ENCODE assay signal across 27 cellular contexts in genomic region chr4:68683034-68683433, GRCh38. TPM values are rescaled to one million over a fixed set of nuclear protein-coding genes. Genes with fewer than 3 reads are reported as not detected.
DNase-seq lines count a peak whose midpoint lies in the region; ATAC-seq, FAIRE-seq and TF ChIP-seq lines count a peak whose summit lies in the region.
"Had no signal": no experiment of that assay in that cellular context is flagged by ENCODE, and none has a peak within 500 bp of the region (broad histone marks: within the 10 kb centered on the region; RNA-seq: fewer than 3 reads in every experiment).

No MANE protein-coding gene starts in this region.

- DNase-seq in NCI-H1417 (lab: John Stamatoyannopoulos, UW), result peak in 2 of 3 experiments; percentile 9 to 43
- no peak for DNase-seq in NCI-H1417 treated with DMSO at 0.1 percent for 48 hours (lab: John Stamatoyannopoulos, UW)
- no peak for DNase-seq in HepG2 (ENCODE audit: low spot score)
- no peak for DNase-seq in right lobe of liver
- DNase-seq in bronchial epithelial cell (ENCODE audit: low read depth), result no peak
- DNase-seq in activated T-helper 1 cell treated with anti-CD3 and anti-CD28 coated beads, Interleukin-12 subunit alpha, Interleukin-12 subunit beta, Interleukin-2, Interleukin-4 antibody, amounts not matched to agents 30 ng/mL and 10 ng/mL and 1 ng/mL, durations not matched to agents 14 hours and 24 hours and 36 hours (ENCODE audit: low spot score), result no peak
- DNase-seq in OCI-LY7 (ENCODE audit: low spot score), result no peak
- DNase-seq: 8988T; ACHN; AML-193; BE2C; Calu3; CD4-positive, alpha-beta T cell; CD8-positive, alpha-beta memory T cell; COR-L47; DMS79; EL; GDM1; GM23248; H7; HCEC 1CT had no signal

- H3K9me3 ChIP-seq in HepG2 (ENCODE audit: low read length) (no peaks in the 10 kb centered on the region; the same call in 1 of the 2 replicates), right lobe of liver (no peaks in the 10 kb centered on the region), OCI-LY7 (ENCODE audit: low read length) (no peaks in the 10 kb centered on the region)
- H3K9me3 ChIP-seq: A549, BE2C had no signal

- H2AFZ ChIP-seq in HepG2 (ENCODE audit: low read length) (no peak overlapping the region), OCI-LY7 (ENCODE audit: low read length) (no peak overlapping the region)
- H2AFZ ChIP-seq: GM23248 had no signal

- TF ChIP-seq CTCF in HepG2 (CRISPR knock-in tag; IDR thresholded peaks at IDR 0.05) (no peak), right lobe of liver (IDR thresholded peaks at IDR 0.05) (no peak), bronchial epithelial cell (IDR thresholded peaks at IDR 0.05; ENCODE audit: insufficient read depth, low read length, severe bottlenecking) (no peak), OCI-LY7 (conservative IDR thresholded peaks at IDR 0.05; ENCODE audit: low read length) (no peak)

- no peaks in the 10 kb centered on the region for H3K9me2 ChIP-seq in OCI-LY7 (ENCODE audit: insufficient read depth, low read length)

- intact Hi-C loops in HepG2 (cut with micrococcal nuclease; ENCODE audit: unreplicated experiment) (no loop called here), right lobe of liver (cut with DNase I) (no loop called here), OCI-LY7 (cut with micrococcal nuclease; ENCODE audit: unreplicated experiment) (no loop called here)
- intact Hi-C loops in activated T-helper 1 cell treated with anti-CD3 and anti-CD28 coated beads, Interleukin-12 subunit alpha, Interleukin-12 subunit beta, Interleukin-2, Interleukin-4 antibody, amounts not matched to agents 30 ng/mL and 10 ng/mL and 1 ng/mL, durations not matched to agents 14 hours and 24 hours and 36 hours (cut with micrococcal nuclease), result no loop called here

- H3K9me3 Mint-ChIP-seq in activated T-helper 1 cell treated with anti-CD3 and anti-CD28 coated beads, Interleukin-12 subunit alpha, Interleukin-12 subunit beta, Interleukin-2, Interleukin-4 antibody, amounts not matched to agents 30 ng/mL and 10 ng/mL and 1 ng/mL, durations not matched to agents 14 hours and 24 hours and 36 hours, result peaks cover 5% of the 10 kb centered on the region
- H3K9me3 Mint-ChIP-seq: CD4-positive, alpha-beta T cell had no signal

- no peaks in the 10 kb centered on the region for H3K27me3 Mint-ChIP-seq in activated T-helper 1 cell treated with anti-CD3 and anti-CD28 coated beads, Interleukin-12 subunit alpha, Interleukin-12 subunit beta, Interleukin-2, Interleukin-4 antibody, amounts not matched to agents 30 ng/mL and 10 ng/mL and 1 ng/mL, durations not matched to agents 14 hours and 24 hours and 36 hours (ENCODE audit: insufficient read depth)

- H3K27ac Mint-ChIP-seq in activated T-helper 1 cell treated with anti-CD3 and anti-CD28 coated beads, Interleukin-12 subunit alpha, Interleukin-12 subunit beta, Interleukin-2, Interleukin-4 antibody, amounts not matched to agents 30 ng/mL and 10 ng/mL and 1 ng/mL, durations not matched to agents 14 hours and 24 hours and 36 hours, result no peak overlapping the region
- H3K27ac Mint-ChIP-seq: CD14-positive monocyte; CD4-positive, alpha-beta T cell; CD8-positive, alpha-beta memory T cell had no signal

- H3K36me3 ChIP-seq in HepG2 (replicated peaks in 1 of 2; ENCODE audit: control insufficient read depth in 1 of 2, insufficient read depth in 2 of 2, low read length in 2 of 2), result no peaks in the 10 kb centered on the region
- no peaks in the 10 kb centered on the region for H3K36me3 ChIP-seq in right lobe of liver
- no peaks in the 10 kb centered on the region for H3K36me3 ChIP-seq in bronchial epithelial cell (ENCODE audit: control insufficient read depth, insufficient read depth, low read length)
- H3K36me3 ChIP-seq in OCI-LY7 (ENCODE audit: insufficient read depth, low read length), result no peaks in the 10 kb centered on the region
- H3K36me3 ChIP-seq: BE2C; BLaER1 treated with 17β-estradiol and CSF1 and Interleukin-3, amounts not matched to agents 10 nM and 100 nM had no signal

- no peak for TF ChIP-seq RAD21 in HepG2 (CRISPR knock-in tag; IDR thresholded peaks at IDR 0.05)

- POLR2A ChIA-PET in HepG2 (lab: Yijun Ruan, JAX), result interaction anchor here (1.6 kb wide), 1 partner anchor 26 kb away, joined by 3 read pairs; no protein-coding TSS in a partner anchor
- POLR2A ChIA-PET in OCI-LY7 (lab: Charles Lee), result no interaction called here

- H4K20me1 ChIP-seq in HepG2 (ENCODE audit: insufficient read depth, low read length) (no peaks in the 10 kb centered on the region), OCI-LY7 (ENCODE audit: insufficient read depth, low read length) (no peaks in the 10 kb centered on the region)
- H4K20me1 ChIP-seq: BLaER1 treated with 17β-estradiol and CSF1 and Interleukin-3, amounts not matched to agents 10 nM and 100 nM had no signal

- in situ Hi-C loops in HepG2 (cut with HindIII; ENCODE audit: extremely low pct_ligation_motif_present, low pct_unique_long_range_greater_than_20kb), result no loop called here

- no peak for TF ChIP-seq EP300 in HepG2 (IDR thresholded peaks at IDR 0.05; ENCODE audit: low read depth in 2 of 2, low read length in 2 of 2)
- TF ChIP-seq EP300 in HepG2 (CRISPR knock-in tag; IDR thresholded peaks at IDR 0.05; ENCODE audit: borderline replicate concordance), result no peak

- H3K4me1 ChIP-seq in HepG2 (ENCODE audit: insufficient read depth, low read length), result peaks cover 7% of the 10 kb centered on the region
- no peaks in the 10 kb centered on the region for H3K4me1 ChIP-seq in right lobe of liver
- H3K4me1 ChIP-seq in OCI-LY7 (ENCODE audit: insufficient read depth, low read length, poor library complexity, severe bottlenecking), result no peaks in the 10 kb centered on the region
- H3K4me1 ChIP-seq: A549; BE2C; BLaER1 treated with 17β-estradiol and CSF1 and Interleukin-3, amounts not matched to agents 10 nM and 100 nM had no signal

- no peak overlapping the region for H3K9ac ChIP-seq in HepG2 (ENCODE audit: insufficient read depth, low read depth, low read length)
- H3K9ac ChIP-seq: BLaER1 treated with 17β-estradiol and CSF1 and Interleukin-3, amounts not matched to agents 10 nM and 100 nM; GM23248 had no signal

- FAIRE-seq in HepG2 (lab: Jason Lieb, UNC) (no peak), bronchial epithelial cell (lab: Jason Lieb, UNC) (peak; percentile 13)
- FAIRE-seq: A549, GM12878, GM19239 had no signal

- no peak overlapping the region for H3K4me3 Mint-ChIP-seq in activated T-helper 1 cell treated with anti-CD3 and anti-CD28 coated beads, Interleukin-12 subunit alpha, Interleukin-12 subunit beta, Interleukin-2, Interleukin-4 antibody, amounts not matched to agents 30 ng/mL and 10 ng/mL and 1 ng/mL, durations not matched to agents 14 hours and 24 hours and 36 hours
- H3K4me3 Mint-ChIP-seq: CD14-positive monocyte; CD4-positive, alpha-beta T cell; CD8-positive, alpha-beta memory T cell had no signal

- BruUV-seq in HepG2 (replicated peaks; lab: Mats Ljungman, UMichigan) (no TSS peak), OCI-LY7 (replicated peaks; lab: Mats Ljungman, UMichigan) (no TSS peak)

- H3K4me1 Mint-ChIP-seq in activated T-helper 1 cell treated with anti-CD3 and anti-CD28 coated beads, Interleukin-12 subunit alpha, Interleukin-12 subunit beta, Interleukin-2, Interleukin-4 antibody, amounts not matched to agents 30 ng/mL and 10 ng/mL and 1 ng/mL, durations not matched to agents 14 hours and 24 hours and 36 hours (ENCODE audit: low read depth), result no peaks in the 10 kb centered on the region
- H3K4me1 Mint-ChIP-seq: CD14-positive monocyte; CD8-positive, alpha-beta memory T cell had no signal

- 27% methylated on average over 2 of the region's 5 CpGs for WGBS in HepG2 (ENCODE audit: low lambda C conversion rate)
- WGBS in right lobe of liver (ENCODE audit: insufficient coverage, low coverage, low lambda C conversion rate, missing lambda C conversion rate), result 13% methylated on average over 1 of the region's 5 CpGs

- no peak for TF ChIP-seq POLR2A in HepG2 (IDR thresholded peaks at IDR 0.05; ENCODE audit: insufficient read depth in 1 of 2, low read depth in 2 of 2, low read length in 2 of 2)
- no peak for TF ChIP-seq POLR2A in right lobe of liver (IDR thresholded peaks at IDR 0.05)

- ATAC-seq in HepG2 (no peak), right lobe of liver (no peak)
- ATAC-seq: A549, GM12878 had no signal

- no peaks in the 10 kb centered on the region for H3K27me3 ChIP-seq in HepG2 (ENCODE audit: control insufficient read depth in 1 of 2, insufficient read depth in 2 of 2, low read length in 2 of 2)
- H3K27me3 ChIP-seq in right lobe of liver, result no peaks in the 10 kb centered on the region
- no peaks in the 10 kb centered on the region for H3K27me3 ChIP-seq in bronchial epithelial cell (ENCODE audit: control insufficient read depth, insufficient read depth, low read length)
- H3K27me3 ChIP-seq: BE2C; BLaER1 treated with 17β-estradiol and CSF1 and Interleukin-3, amounts not matched to agents 10 nM and 100 nM had no signal

- H3K27ac ChIP-seq in HepG2 (ENCODE audit: extremely low read length, insufficient read depth, low read length), result no peak overlapping the region
- no peak overlapping the region for H3K27ac ChIP-seq in right lobe of liver
- H3K27ac ChIP-seq in OCI-LY7 (ENCODE audit: low read depth, low read length, poor library complexity, severe bottlenecking), result no peak overlapping the region
- H3K27ac ChIP-seq: A549; BLaER1 treated with 17β-estradiol and CSF1 and Interleukin-3, amounts not matched to agents 10 nM and 100 nM; GM23248 had no signal

- H3K4me2 ChIP-seq in HepG2 (ENCODE audit: low read depth, low read length) (no peak overlapping the region), OCI-LY7 (ENCODE audit: low read length) (no peak overlapping the region)
- H3K4me2 ChIP-seq: A549; BLaER1 treated with 17β-estradiol and CSF1 and Interleukin-3, amounts not matched to agents 10 nM and 100 nM had no signal

- no peaks in the 10 kb centered on the region for H3K36me3 Mint-ChIP-seq in activated T-helper 1 cell treated with anti-CD3 and anti-CD28 coated beads, Interleukin-12 subunit alpha, Interleukin-12 subunit beta, Interleukin-2, Interleukin-4 antibody, amounts not matched to agents 30 ng/mL and 10 ng/mL and 1 ng/mL, durations not matched to agents 14 hours and 24 hours and 36 hours (ENCODE audit: low read depth)
- H3K36me3 Mint-ChIP-seq: CD14-positive monocyte; CD8-positive, alpha-beta memory T cell had no signal

- CTCF ChIA-PET in HepG2 (lab: Yijun Ruan, JAX; ENCODE audit: low intra/inter-chr PET ratio, low total read pairs) (no interaction called here), OCI-LY7 (lab: Charles Lee; ENCODE audit: unreplicated experiment) (no interaction called here)

- H3K79me2 ChIP-seq in HepG2 (ENCODE audit: insufficient read depth, low read length) (no peaks in the 10 kb centered on the region), OCI-LY7 (ENCODE audit: insufficient read depth, low read depth, low read length) (no peaks in the 10 kb centered on the region)

- H3K4me3 ChIP-seq in HepG2 (replicated peaks in 1 of 3; ENCODE audit: insufficient read depth in 1 of 3, low read depth in 2 of 3, low read length in 3 of 3) (no peak overlapping the region), right lobe of liver (no peak overlapping the region), bronchial epithelial cell (ENCODE audit: low read depth, low read length) (no peak overlapping the region), OCI-LY7 (ENCODE audit: low read depth, low read length, poor library complexity, severe bottlenecking) (no peak overlapping the region)
- H3K4me3 ChIP-seq: A549; BLaER1 treated with 17β-estradiol and CSF1 and Interleukin-3, amounts not matched to agents 10 nM and 100 nM; GM12878; GM23248 had no signal

RNA-seq across cellular contexts. Expression of gene UGT2B15, which starts 12.6 kb away (rescaled TPM):
- total RNA-seq in HepG2 (2016; rRNA removed; fragmentation: Illumina TruSeq; extraction: Trizol), result 0.04 TPM in 1 of 2 replicates, not detected in the other
- not detected in 2 replicates for total RNA-seq in HepG2 (2016; cell fraction: cytosol; rRNA removed; fragmentation: Illumina TruSeq; extraction: Trizol; ENCODE audit: low read depth)
- total RNA-seq in HepG2 (2016; cell fraction: insoluble cytoplasmic fraction; rRNA removed; fragmentation: Illumina TruSeq; extraction: Trizol), result 0.09 TPM in 1 of 2 replicates, not detected in the other
- total RNA-seq in HepG2 (2016; cell fraction: membrane; rRNA removed; fragmentation: Illumina TruSeq; extraction: Trizol), result not detected in 2 replicates
- not detected in 2 replicates for total RNA-seq in HepG2 (2016; cell fraction: nucleus; rRNA removed; fragmentation: Illumina TruSeq; extraction: Trizol)
- 0.07 and 0.11 TPM in 2 replicates for polyA plus RNA-seq in HepG2 (2011; rRNA removed)
- 0.17 TPM in 1 of 2 replicates, not detected in the other for polyA plus RNA-seq in HepG2 (2011; cell fraction: cytosol; rRNA removed)
- not detected in 2 replicates for polyA plus RNA-seq in HepG2 (2011; cell fraction: nucleus; rRNA removed)
- polyA plus RNA-seq in HepG2 (2012), result 0.12 and 0.20 TPM in 2 replicates
- not detected in 2 replicates for polyA plus RNA-seq in HepG2 (2016; cell fraction: cytosol; fragmentation: Illumina TruSeq; extraction: Trizol; ENCODE audit: low read depth)
- polyA plus RNA-seq in HepG2 (2016; cell fraction: insoluble cytoplasmic fraction; fragmentation: Illumina TruSeq; extraction: Trizol; ENCODE audit: low read depth), result not detected in 2 replicates
- not detected in 2 replicates for polyA plus RNA-seq in HepG2 (2016; cell fraction: membrane; fragmentation: Illumina TruSeq; extraction: Trizol; ENCODE audit: low read depth)
- not detected in 2 replicates for polyA plus RNA-seq in HepG2 (2016; cell fraction: nucleus; fragmentation: Illumina TruSeq; extraction: Trizol; ENCODE audit: insufficient read depth, low read depth)
- polyA minus RNA-seq in HepG2 (2011; rRNA and poly(A)+ RNA removed; ENCODE audit: low replicate concordance), result 0.12 TPM in 1 of 2 replicates, not detected in the other
- not detected in 2 replicates for polyA minus RNA-seq in HepG2 (2011; cell fraction: cytosol; rRNA and poly(A)+ RNA removed)
- polyA minus RNA-seq in HepG2 (2011; cell fraction: nucleus; rRNA and poly(A)+ RNA removed), result 0.13 TPM in 1 of 2 replicates, not detected in the other
- 100 to 1,000 TPM in 4 of 6 experiments, 10 to 100 TPM in 2; 44.9 to 533 (median 152) TPM for total RNA-seq in right lobe of liver
- total RNA-seq in bronchial epithelial cell, result under 0.01 TPM in 1 of 2 replicates, not detected in the other
- total RNA-seq in activated T-helper 1 cell treated with anti-CD3 and anti-CD28 coated beads, Interleukin-12 subunit alpha, Interleukin-12 subunit beta, Interleukin-2, Interleukin-4 antibody, amounts not matched to agents 30 ng/mL and 10 ng/mL and 1 ng/mL, durations not matched to agents 14 hours and 24 hours and 36 hours, result not detected in 2 replicates
- total RNA-seq in OCI-LY7 (2014; rRNA removed; shearing (Covaris generic)), result not detected in 2 replicates
- total RNA-seq in OCI-LY7 (2022), result not detected in 2 replicates
- total RNA-seq: CD4-positive, alpha-beta T cell; CD8-positive, alpha-beta memory T cell; GM12878; GM23248; H1; H7 had no signal
- polyA plus RNA-seq: CD14-positive monocyte; CD8-positive, alpha-beta memory T cell; GM12878; GM23248; H1 had no signal

Comparison
In these comparisons a context has a peak if more than half of its experiments do, and no peak if none do; other contexts are left out.
1. DNase-seq: peak in NCI-H1417 (2 of 3); none in NCI-H1417 treated with DMSO at 0.1 percent for 48 hours (single experiment), HepG2 (single experiment), right lobe of liver (0 of 3), bronchial epithelial cell (single experiment), activated T-helper 1 cell treated with anti-CD3 and anti-CD28 coated beads, Interleukin-12 subunit alpha, Interleukin-12 subunit beta, Interleukin-2, Interleukin-4 antibody, amounts not matched to agents 30 ng/mL and 10 ng/mL and 1 ng/mL, durations not matched to agents 14 hours and 24 hours and 36 hours (single experiment) and OCI-LY7 (single experiment).
2. RNA of gene UGT2B15, which starts 12.6 kb away (total RNA-seq): 44.9 to 533 TPM in right lobe of liver; 0.04 to 0.09 TPM in HepG2, under 0.01 TPM in bronchial epithelial cell, not detected in activated T-helper 1 cell treated with anti-CD3 and anti-CD28 coated beads, Interleukin-12 subunit alpha, Interleukin-12 subunit beta, Interleukin-2, Interleukin-4 antibody, amounts not matched to agents 30 ng/mL and 10 ng/mL and 1 ng/mL, durations not matched to agents 14 hours and 24 hours and 36 hours and not detected in OCI-LY7; every median in the first group is over 10 times any median in the second.